In the genomic region with DNA sequence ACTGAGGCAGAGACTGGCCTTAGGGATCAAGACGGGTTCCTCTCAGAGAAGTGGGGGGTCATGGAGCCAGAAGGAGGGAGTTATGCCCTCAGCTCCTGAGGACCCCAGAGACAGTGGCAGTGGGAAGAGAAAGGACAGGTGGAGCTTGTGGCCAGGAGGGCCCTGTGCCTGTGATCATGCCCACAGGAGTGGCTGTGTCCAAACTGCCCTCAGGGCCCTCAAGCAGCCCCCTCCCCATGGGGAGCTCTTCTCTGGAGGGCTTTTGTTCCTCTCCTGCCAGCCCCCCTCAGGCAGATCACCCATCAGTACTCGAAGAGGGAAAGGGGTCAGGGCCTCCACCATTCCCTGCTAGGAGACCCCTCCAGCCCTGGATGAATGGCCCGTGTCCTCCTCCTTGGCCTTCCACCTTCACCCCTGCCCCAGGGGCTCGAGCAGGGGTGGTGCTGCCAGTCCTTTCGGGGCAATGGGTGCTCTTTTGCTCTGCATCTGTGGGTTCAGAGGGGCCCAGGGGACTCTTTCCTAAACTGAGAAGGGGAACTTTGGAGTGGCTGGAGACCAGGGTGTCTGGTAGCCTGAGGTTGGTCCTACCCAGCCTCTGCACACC, we compare ENCODE assay signal across 32 cellular contexts. TPM values are rescaled to one million over a fixed set of nuclear protein-coding genes. Genes with fewer than 3 reads are reported as not detected.
DNase-seq lines count a peak whose midpoint lies in the region; ATAC-seq, FAIRE-seq and TF ChIP-seq lines count a peak whose summit lies in the region.
"Had no signal": no experiment of that assay in that cellular context is flagged by ENCODE, and none has a peak within 500 bp of the region (broad histone marks: within the 10 kb centered on the region; RNA-seq: fewer than 3 reads in every experiment).

No MANE protein-coding gene starts in this region.

- H3K23me2 ChIP-seq in H9 (ENCODE audit: insufficient read length, low read depth, low read length, poor library complexity, severe bottlenecking), result no peaks in the 10 kb centered on the region
- no peaks in the 10 kb centered on the region for H3K23me2 ChIP-seq in H1 (ENCODE audit: low read depth, low read length)

- H3K27ac ChIP-seq in H9 (ENCODE audit: insufficient read length, low read depth, low read length), result no peak overlapping the region
- H3K27ac ChIP-seq in H1 (ENCODE audit: low read depth, low read length), result no peak overlapping the region
- H3K27ac ChIP-seq: brain microvascular endothelial cell, dorsolateral prefrontal cortex, heart right ventricle, vagina had no signal

- TF ChIP-seq POLR2A in H1 (IDR thresholded peaks at IDR 0.05; ENCODE audit: control extremely low read depth in 1 of 2, low read depth in 2 of 2, low read length in 2 of 2), result no peak

- H3K23ac ChIP-seq in H9 (ENCODE audit: insufficient read length, low read depth, low read length) (no peak overlapping the region), H1 (ENCODE audit: insufficient read length) (no peak overlapping the region)

- TF ChIP-seq EP300 in H1 (IDR thresholded peaks at IDR 0.05; ENCODE audit: borderline replicate concordance in 1 of 2, low read depth in 2 of 2, low read length in 2 of 2), result no peak

- H4K91ac ChIP-seq in H9 (ENCODE audit: insufficient read length, low read depth, low read length) (no peak overlapping the region), H1 (replicated peaks; ENCODE audit: insufficient read length, low read length) (no peak overlapping the region)

- H3K27me3 Mint-ChIP-seq in activated CD8-positive, alpha-beta T cell treated with anti-CD3 and anti-CD28 coated beads, Interleukin-2, amount 10 ng/mL, durations not matched to agents 7 days and 5 days (ENCODE audit: low read depth), result no peaks in the 10 kb centered on the region
- no peaks in the 10 kb centered on the region for H3K27me3 Mint-ChIP-seq in activated CD8-positive, alpha-beta T cell treated with anti-CD3 and anti-CD28 coated beads for 36 hours
- H3K27me3 Mint-ChIP-seq in H9 (ENCODE audit: low read depth) (peaks cover 6% of the 10 kb centered on the region), osteocyte (ENCODE audit: unreplicated experiment) (peaks cover 12% of the 10 kb centered on the region)
- H3K27me3 Mint-ChIP-seq: CD4-positive, alpha-beta T cell; naive thymus-derived CD4-positive, alpha-beta T cell; T-helper 17 cell had no signal

- TF ChIP-seq CTCF in activated CD8-positive, alpha-beta T cell treated with anti-CD3 and anti-CD28 coated beads for 36 hours (IDR thresholded peaks at IDR 0.05), result no peak
- TF ChIP-seq CTCF in H9 (conservative IDR thresholded peaks at IDR 0.05) (no peak), H1 (IDR thresholded peaks at IDR 0.05; ENCODE audit: control extremely low read depth in 1 of 3, insufficient read depth in 1 of 3, low read depth in 1 of 3, low read length in 3 of 3) (no peak), osteocyte (IDR thresholded peaks at IDR 0.05) (no peak)

- no peak overlapping the region for H3K4me3 ChIP-seq in H1 (ENCODE audit: extremely low read depth in 1 of 4, insufficient read depth in 2 of 4, low read depth in 3 of 4, low read length in 4 of 4)
- H3K4me3 ChIP-seq: GM23338, heart right ventricle, skin epidermis, vagina had no signal

- no peak overlapping the region for H3K4ac ChIP-seq in H9 (ENCODE audit: low read depth, low read length)
- H3K4ac ChIP-seq in H1 (replicated peaks; ENCODE audit: insufficient read length, low read depth, low read length), result no peak overlapping the region

- no peak for ATAC-seq in activated CD8-positive, alpha-beta T cell treated with anti-CD3 and anti-CD28 coated beads, Interleukin-2, amount 10 ng/mL, durations not matched to agents 7 days and 5 days
- no peak for ATAC-seq in activated CD8-positive, alpha-beta T cell treated with anti-CD3 and anti-CD28 coated beads for 36 hours
- no peak for ATAC-seq in GM18502 (IDR thresholded peaks at IDR 0.05; ENCODE audit: poor library complexity, unreplicated experiment)
- ATAC-seq: heart right ventricle; naive thymus-derived CD4-positive, alpha-beta T cell; SK-N-SH treated with all-trans-retinoic acid at 6 μM for 48 hours; T-helper 17 cell had no signal

- H2BK120ac ChIP-seq in H9 (ENCODE audit: low read depth, low read length, poor library complexity, severe bottlenecking) (no peak overlapping the region), H1 (replicated peaks; ENCODE audit: low read depth, low read length) (no peak overlapping the region)

- H4K8ac ChIP-seq in H9 (replicated peaks; ENCODE audit: insufficient read length, low read depth, low read length) (no peak overlapping the region), H1 (ENCODE audit: extremely low read depth, insufficient read depth, low read length) (peak overlapping the region; percentile 22; the same call in 1 of the 2 replicates)

- no peak overlapping the region for H2BK20ac ChIP-seq in H9 (ENCODE audit: low read depth, low read length, poor library complexity, severe bottlenecking)
- H2BK20ac ChIP-seq in H1 (ENCODE audit: low read length), result no peak overlapping the region

- no peak overlapping the region for H3K56ac ChIP-seq in H9 (ENCODE audit: insufficient read length, low read depth, low read length)
- no peak overlapping the region for H3K56ac ChIP-seq in H1 (replicated peaks; ENCODE audit: insufficient read length, low read depth, low read length)

- FAIRE-seq in H1 (lab: Jason Lieb, UNC), result no peak
- FAIRE-seq: frontal cortex, kidney, TTC549 had no signal

- H2BK5ac ChIP-seq in H9 (ENCODE audit: insufficient read length, low read length) (no peak overlapping the region), H1 (ENCODE audit: low read depth, low read length) (no peak overlapping the region)

- H3K27me3 ChIP-seq in H9 (ENCODE audit: insufficient read depth, low read length) (no peaks in the 10 kb centered on the region), H1 (replicated peaks in 1 of 4; ENCODE audit: control insufficient read depth in 3 of 4, extremely low read depth in 1 of 4, insufficient read depth in 3 of 4, low read length in 3 of 4) (peaks cover 0 to 3% (median 0%) of the 10 kb centered on the region in 4 experiments; a peak in 1 of 7 replicates)
- H3K27me3 ChIP-seq: dorsolateral prefrontal cortex, vagina had no signal

- H2AFZ ChIP-seq in H9 (ENCODE audit: low read length) (no peak overlapping the region), H1 (ENCODE audit: low read length) (no peak overlapping the region)

- no peaks in the 10 kb centered on the region for H3K36me3 Mint-ChIP-seq in activated CD8-positive, alpha-beta T cell treated with anti-CD3 and anti-CD28 coated beads, Interleukin-2, amount 10 ng/mL, durations not matched to agents 7 days and 5 days (ENCODE audit: low read depth)
- H3K36me3 Mint-ChIP-seq in activated CD8-positive, alpha-beta T cell treated with anti-CD3 and anti-CD28 coated beads for 36 hours (ENCODE audit: low read depth), result no peaks in the 10 kb centered on the region
- H3K36me3 Mint-ChIP-seq in H9 (ENCODE audit: insufficient read depth in 1 of 3, low read depth in 3 of 3), result no peaks in the 10 kb centered on the region
- no peaks in the 10 kb centered on the region for H3K36me3 Mint-ChIP-seq in osteocyte (ENCODE audit: unreplicated experiment)
- H3K36me3 Mint-ChIP-seq: naive thymus-derived CD4-positive, alpha-beta T cell had no signal

- H3K4me3 Mint-ChIP-seq in activated CD8-positive, alpha-beta T cell treated with anti-CD3 and anti-CD28 coated beads, Interleukin-2, amount 10 ng/mL, durations not matched to agents 7 days and 5 days, result no peak overlapping the region
- no peak overlapping the region for H3K4me3 Mint-ChIP-seq in activated CD8-positive, alpha-beta T cell treated with anti-CD3 and anti-CD28 coated beads for 36 hours
- H3K4me3 Mint-ChIP-seq in H9 (no peak overlapping the region), osteocyte (ENCODE audit: unreplicated experiment) (no peak overlapping the region)
- H3K4me3 Mint-ChIP-seq: CD4-positive, alpha-beta T cell; GM23338; T-helper 17 cell had no signal

- CTCF ChIA-PET in activated CD8-positive, alpha-beta T cell treated with anti-CD3 and anti-CD28 coated beads, Interleukin-2, amount 10 ng/mL, durations not matched to agents 7 days and 5 days (lab: Charles Lee), result interaction anchor here (1.2 to 12.2 kb wide), 6 partner anchors 36 to 128 kb away, joined by 3 to 195 read pairs (median 5); no protein-coding TSS in a partner anchor
- CTCF ChIA-PET in activated CD8-positive, alpha-beta T cell treated with anti-CD3 and anti-CD28 coated beads for 36 hours (lab: Charles Lee), result interaction anchor here (0.6 to 13.3 kb wide), 8 partner anchors 9 to 388 kb away, joined by 3 to 158 read pairs (median 4); no protein-coding TSS in a partner anchor
- CTCF ChIA-PET in H1 (lab: Charles Lee; ENCODE audit: partially characterized antibody), result interaction anchor here (0.7 to 15.3 kb wide), 21 partner anchors 8 to 213 kb away, joined by 3 to 226 read pairs (median 5); a partner anchor contains a TSS

- no peak for DNase-seq in activated CD8-positive, alpha-beta T cell treated with anti-CD3 and anti-CD28 coated beads, Interleukin-2, amount 10 ng/mL, durations not matched to agents 7 days and 5 days
- DNase-seq in activated CD8-positive, alpha-beta T cell treated with anti-CD3 and anti-CD28 coated beads for 36 hours, result no peak
- DNase-seq in H9 (peak; percentile 22), H1 (ENCODE audit: low read depth in 1 of 2, low spot score in 2 of 2) (no peak), osteocyte (ENCODE audit: extremely low spot score, unreplicated experiment) (peak; percentile 72), NCI-H748 treated with DMSO at 0.1 percent for 48 hours (lab: John Stamatoyannopoulos, UW) (no peak), GDM1 (lab: John Stamatoyannopoulos, UW) (no peak)
- DNase-seq: activated CD4-positive, CD25-positive, alpha-beta regulatory T cell; amniotic stem cell; brain microvascular endothelial cell; cerebellar nuclear complex; DMS79 treated with DMSO at 0.1 percent for 48 hours; GF-D8; kidney; midbrain; naive thymus-derived CD4-positive, alpha-beta T cell; NCI-H1092; NCI-H1694 treated with DMSO at 0.1 percent for 48 hours; NCI-H446 treated with DMSO at 0.1 percent for 48 hours; stimulated activated naive CD4-positive, alpha-beta T cell; T-helper 17 cell had no signal

- H3K4me1 ChIP-seq in H9 (ENCODE audit: insufficient read depth, low read length) (no peaks in the 10 kb centered on the region), H1 (replicated peaks in 1 of 4; ENCODE audit: control insufficient read depth in 3 of 4, insufficient read depth in 4 of 4, low read length in 3 of 4) (peaks cover 0 to 11% (median 3%) of the 10 kb centered on the region in 4 experiments; a peak in 6 of 7 replicates)

- H4K5ac ChIP-seq in H9 (ENCODE audit: insufficient read length, low read depth, low read length) (no peak overlapping the region), H1 (ENCODE audit: insufficient read length, low read depth, low read length) (no peak overlapping the region)

- no CpG with 5 or more reads among the region's 5 CpGs for WGBS in H9 (ENCODE audit: extremely low coverage, insufficient read length, low lambda C conversion rate)
- 82% methylated on average over 5 of the region's 5 CpGs; no CpG with 5 or more reads in 1 of the 2 experiments for WGBS in H1 (ENCODE audit: extremely low coverage in 1 of 2, insufficient coverage in 1 of 2, insufficient read length in 1 of 2, insufficient replicate concordance in 2 of 2, low coverage in 1 of 2, low lambda C conversion rate in 2 of 2, missing lambda C conversion rate in 1 of 2), 2 experiments

- H3K14ac ChIP-seq in H9 (ENCODE audit: insufficient read depth, low read length) (no peak overlapping the region), H1 (ENCODE audit: insufficient read length) (no peak overlapping the region)

- TF ChIP-seq RAD21 in H1 (IDR thresholded peaks at IDR 0.05 in 1 of 2, conservative IDR thresholded peaks at IDR 0.05 in 1 of 2; ENCODE audit: low read depth in 2 of 2, low read length in 2 of 2), result no peak

- no peaks in the 10 kb centered on the region for H4K20me1 ChIP-seq in H9 (ENCODE audit: control insufficient read depth, insufficient read depth, insufficient read length)
- H4K20me1 ChIP-seq in H1 (replicated peaks in 1 of 2; ENCODE audit: control insufficient read depth in 1 of 2, insufficient read depth in 2 of 2, low read length in 2 of 2), result no peaks in the 10 kb centered on the region

- intact Hi-C loops in activated CD8-positive, alpha-beta T cell treated with anti-CD3 and anti-CD28 coated beads for 36 hours (cut with micrococcal nuclease), result no loop called here

- H3K4me2 ChIP-seq in H9 (ENCODE audit: insufficient read depth, insufficient read length, low read length), result no peak overlapping the region
- H3K4me2 ChIP-seq in H1 (ENCODE audit: insufficient read depth in 1 of 2, low read depth in 2 of 2, low read length in 2 of 2), result no peak overlapping the region

- no peak overlapping the region for H3T11ph ChIP-seq in H9 (ENCODE audit: low read length)

- H2BK15ac ChIP-seq in H9 (ENCODE audit: low read depth, low read length) (no peak overlapping the region), H1 (ENCODE audit: low read length) (no peak overlapping the region)

- H3K4me1 Mint-ChIP-seq in activated CD8-positive, alpha-beta T cell treated with anti-CD3 and anti-CD28 coated beads, Interleukin-2, amount 10 ng/mL, durations not matched to agents 7 days and 5 days (ENCODE audit: low read depth), result peaks cover 56% of the 10 kb centered on the region
- H3K4me1 Mint-ChIP-seq in activated CD8-positive, alpha-beta T cell treated with anti-CD3 and anti-CD28 coated beads for 36 hours (ENCODE audit: low read depth), result peaks cover 36% of the 10 kb centered on the region
- H3K4me1 Mint-ChIP-seq in H9 (peaks cover 18 to 33% of the 10 kb centered on the region in 2 experiments), osteocyte (ENCODE audit: unreplicated experiment) (peaks cover 5% of the 10 kb centered on the region)

- no peaks in the 10 kb centered on the region for H3K9me3 Mint-ChIP-seq in activated CD8-positive, alpha-beta T cell treated with anti-CD3 and anti-CD28 coated beads, Interleukin-2, amount 10 ng/mL, durations not matched to agents 7 days and 5 days (ENCODE audit: insufficient read depth)
- no peaks in the 10 kb centered on the region for H3K9me3 Mint-ChIP-seq in activated CD8-positive, alpha-beta T cell treated with anti-CD3 and anti-CD28 coated beads for 36 hours
- H3K9me3 Mint-ChIP-seq in H9 (no peaks in the 10 kb centered on the region), osteocyte (ENCODE audit: unreplicated experiment) (no peaks in the 10 kb centered on the region)
- H3K9me3 Mint-ChIP-seq: CD4-positive, alpha-beta T cell; GM23338 had no signal

- no peaks in the 10 kb centered on the region for H3K79me1 ChIP-seq in H9 (ENCODE audit: insufficient read depth, low read depth, low read length, poor library complexity, severe bottlenecking)
- H3K79me1 ChIP-seq in H1 (ENCODE audit: low read depth, low read length), result no peaks in the 10 kb centered on the region

- H3K9me3 ChIP-seq in H9 (ENCODE audit: control insufficient read depth, low read depth, low read length) (no peaks in the 10 kb centered on the region), H1 (ENCODE audit: insufficient read depth in 2 of 2, low read depth in 1 of 2, low read length in 1 of 2) (no peaks in the 10 kb centered on the region)
- H3K9me3 ChIP-seq: heart right ventricle, vagina had no signal

- H2BK12ac ChIP-seq in H9 (ENCODE audit: insufficient read length, low read depth, low read length), result no peak overlapping the region
- no peak overlapping the region; the same call in 1 of the 2 replicates for H2BK12ac ChIP-seq in H1 (ENCODE audit: low read depth, low read length)

- H3K36me3 ChIP-seq in H1 (ENCODE audit: control insufficient read depth in 2 of 4, insufficient read depth in 4 of 4, low read length in 3 of 4), result no peaks in the 10 kb centered on the region; a peak in 1 of 8 replicates
- H3K36me3 ChIP-seq: brain microvascular endothelial cell, heart right ventricle, vagina had no signal

- H3K9ac ChIP-seq in H9 (ENCODE audit: extremely low read depth, insufficient read length, low read length) (no peak overlapping the region), H1 (replicated peaks in 1 of 4; ENCODE audit: extremely low read depth in 1 of 4, low read depth in 3 of 4, low read length in 3 of 4) (no peak overlapping the region)

- H3K18ac ChIP-seq in H9 (ENCODE audit: insufficient read length, low read depth, low read length), result no peak overlapping the region
- no peak overlapping the region for H3K18ac ChIP-seq in H1 (ENCODE audit: extremely low read depth, low read length)

- no peak overlapping the region for H2AK5ac ChIP-seq in H9 (ENCODE audit: insufficient read length, low read length)
- H2AK5ac ChIP-seq in H1 (ENCODE audit: low read depth, low read length), result no peak overlapping the region

- peak overlapping the region; percentile 46 for H3K27ac Mint-ChIP-seq in activated CD8-positive, alpha-beta T cell treated with anti-CD3 and anti-CD28 coated beads, Interleukin-2, amount 10 ng/mL, durations not matched to agents 7 days and 5 days
- no peak overlapping the region for H3K27ac Mint-ChIP-seq in activated CD8-positive, alpha-beta T cell treated with anti-CD3 and anti-CD28 coated beads for 36 hours
- no peak overlapping the region for H3K27ac Mint-ChIP-seq in H9
- H3K27ac Mint-ChIP-seq in osteocyte (ENCODE audit: unreplicated experiment), result no peak overlapping the region
- H3K27ac Mint-ChIP-seq: CD4-positive, alpha-beta T cell; GM23338; T-helper 17 cell had no signal

- no peaks in the 10 kb centered on the region for H3K79me2 ChIP-seq in H9 (ENCODE audit: insufficient read depth, low read length)
- no peaks in the 10 kb centered on the region for H3K79me2 ChIP-seq in H1 (ENCODE audit: control insufficient read depth in 1 of 2, insufficient read depth in 2 of 2, low read length in 2 of 2)

- POLR2A ChIA-PET in activated CD8-positive, alpha-beta T cell treated with anti-CD3 and anti-CD28 coated beads, Interleukin-2, amount 10 ng/mL, durations not matched to agents 7 days and 5 days (lab: Charles Lee), result no interaction called here
- POLR2A ChIA-PET in activated CD8-positive, alpha-beta T cell treated with anti-CD3 and anti-CD28 coated beads for 36 hours (lab: Charles Lee), result no interaction called here
- POLR2A ChIA-PET in H1 (lab: Charles Lee; ENCODE audit: partially characterized antibody), result interaction anchor here (1.1 kb wide), 1 partner anchor 32 kb away, joined by 3 read pairs; no protein-coding TSS in a partner anchor

RNA-seq across cellular contexts. Expression of a gene that starts 52.7 kb away (rescaled TPM):
- not detected for total RNA-seq in activated CD8-positive, alpha-beta T cell treated with anti-CD3 and anti-CD28 coated beads, Interleukin-2, amount 10 ng/mL, durations not matched to agents 7 days and 5 days
- total RNA-seq in activated CD8-positive, alpha-beta T cell treated with anti-CD3 and anti-CD28 coated beads for 36 hours, result not detected
- total RNA-seq in H9 (2021), result 0.24 TPM in 1 of 2 replicates, not detected in the other
- not detected in 2 replicates for total RNA-seq in H1 (2021; fragmentation: NEBNext Ultra II Directional; extraction: Animal tissue kit (Norgen Biotek cat#: 25700))
- polyA plus RNA-seq in H1 (2011; rRNA removed), result 0.05 and 0.08 TPM in 2 replicates
- 0.08 TPM for polyA plus RNA-seq in H1 (2011; cell fraction: cytosol; rRNA removed)
- 0.07 TPM for polyA plus RNA-seq in H1 (2011; cell fraction: nucleus; rRNA removed)
- 0.13 to 0.24 TPM (median 0.15 TPM) in 3 of 4 replicates, not detected in the other for polyA plus RNA-seq in H1 (2012, experiment 1 of 2)
- polyA plus RNA-seq in H1 (2012, experiment 2 of 2), result not detected
- 0.04 TPM for polyA plus RNA-seq in H1 (2013, experiment 1 of 2)
- 0.13 TPM for polyA plus RNA-seq in H1 (2013, experiment 2 of 2)
- polyA minus RNA-seq in H1 (2011; rRNA and poly(A)+ RNA removed), result not detected in 2 replicates
- polyA minus RNA-seq in H1 (2011; cell fraction: cytosol; rRNA and poly(A)+ RNA removed), result not detected
- polyA minus RNA-seq in H1 (2011; cell fraction: nucleus; rRNA and poly(A)+ RNA removed), result not detected
- 0.39 and 0.97 TPM in 2 replicates for total RNA-seq in osteocyte
- total RNA-seq: CD4-positive, alpha-beta T cell; HT-29; naive thymus-derived CD4-positive, alpha-beta T cell; T-helper 17 cell; vagina had no signal
- polyA plus RNA-seq: naive thymus-derived CD4-positive, alpha-beta T cell had no signal

Comparison
In these comparisons a context has a peak if more than half of its experiments do, and no peak if none do; other contexts are left out.
1. DNase-seq: peak in H9 (single experiment) and osteocyte (single experiment); none in activated CD8-positive, alpha-beta T cell treated with anti-CD3 and anti-CD28 coated beads, Interleukin-2, amount 10 ng/mL, durations not matched to agents 7 days and 5 days (single experiment), activated CD8-positive, alpha-beta T cell treated with anti-CD3 and anti-CD28 coated beads for 36 hours (single experiment), H1 (0 of 2), NCI-H748 treated with DMSO at 0.1 percent for 48 hours (single experiment) and GDM1 (single experiment).